In genomic region chr18:79902640-79903039, GRCh38 we compare ENCODE assay signal across 8 cellular contexts.
"Had no signal": no experiment of that assay in that cellular context is flagged by ENCODE, and none has a peak within 500 bp of the region (broad histone marks: within the 10 kb centered on the region; RNA-seq: fewer than 3 reads in every experiment).

No MANE protein-coding gene starts in this region.

- H3K27ac ChIP-seq: cardiac muscle cell, foreskin keratinocyte, thyroid gland had no signal

- H3K4me3 ChIP-seq: cardiac muscle cell, thyroid gland had no signal

- H3K27me3 ChIP-seq: cardiac muscle cell, foreskin keratinocyte, thyroid gland had no signal

- H3K4me3 Mint-ChIP-seq: activated CD8-positive, alpha-beta T cell treated with anti-CD3 and anti-CD28 coated beads, Interleukin-2, amount 10 ng/mL, durations not matched to agents 7 days and 5 days; T-helper 2 cell treated with Interferon-gamma antibody and Interleukin-4, amounts not matched to agents 5 μg/mL and 100 μg/mL, for 36 hours had no signal

- DNase-seq: activated CD8-positive, alpha-beta T cell treated with anti-CD3 and anti-CD28 coated beads, Interleukin-2, amount 10 ng/mL, durations not matched to agents 7 days and 5 days; activated naive CD4-positive, alpha-beta T cell treated with Interleukin-2 at 50 U/mL for 16 hours; foreskin keratinocyte; stimulated activated CD4-positive, alpha-beta T cell treated with anti-CD3 and anti-CD28 coated beads, Interleukin-4, amount 100 ng/mL, for 24 hours; thyroid gland had no signal

- H3K4me1 ChIP-seq: foreskin keratinocyte, thyroid gland had no signal

- H3K27ac Mint-ChIP-seq: activated CD8-positive, alpha-beta T cell treated with anti-CD3 and anti-CD28 coated beads, Interleukin-2, amount 10 ng/mL, durations not matched to agents 7 days and 5 days; T-helper 2 cell treated with Interferon-gamma antibody and Interleukin-4, amounts not matched to agents 5 μg/mL and 100 μg/mL, for 36 hours had no signal

- ATAC-seq: activated CD8-positive, alpha-beta T cell treated with anti-CD3 and anti-CD28 coated beads, Interleukin-2, amount 10 ng/mL, durations not matched to agents 7 days and 5 days; foreskin keratinocyte; left lobe of liver had no signal

- H3K9me3 ChIP-seq: thyroid gland had no signal
